ENCODE assay signal across 1 cellular context in genomic region chr2:220455389-220455788, GRCh38.
TF ChIP-seq lines count a peak whose summit lies in the region.

No MANE protein-coding gene starts in this region.

TF ChIP-seq in IMR-90, 13 proteins besides CTCF, POLR2A, EP300 and RAD21 (continued from another document):
- TF ChIP-seq ELK1 (IDR thresholded peaks at IDR 0.05; ENCODE audit: borderline replicate concordance, low read depth, low read length): no peak
- no peak for TF ChIP-seq RFX5 (IDR thresholded peaks at IDR 0.05; ENCODE audit: low read depth, low read length)
- peak; percentile 85 for TF ChIP-seq CEBPB (IDR thresholded peaks at IDR 0.05; ENCODE audit: low read depth, low read length)
- no peak for TF ChIP-seq MAZ (IDR thresholded peaks at IDR 0.05; ENCODE audit: borderline replicate concordance, low read depth, low read length)
